ENCODE assay signal across 16 cellular contexts in genomic region chr10:126216221-126216701, GRCh38.
DNase-seq lines count a peak whose midpoint lies in the region; ATAC-seq, FAIRE-seq and TF ChIP-seq lines count a peak whose summit lies in the region.
"Had no signal": no experiment of that assay in that cellular context is flagged by ENCODE, and none has a peak within 500 bp of the region (broad histone marks: within the 10 kb centered on the region; RNA-seq: fewer than 3 reads in every experiment).

No MANE protein-coding gene starts in this region.

- H3K27me3 ChIP-seq in ectodermal cell (ENCODE audit: control insufficient read depth, insufficient read depth, low read length, poor library complexity, severe bottlenecking), result no peaks in the 10 kb centered on the region
- H3K27me3 ChIP-seq: colonic mucosa, gastrocnemius medialis had no signal

- DNase-seq in HFFc6 (peak; percentile 24), mesothelial cell of epicardium (ENCODE audit: low spot score in 2 of 2, unreplicated experiment in 2 of 2) (no peak), coronary artery (ENCODE audit: low spot score) (no peak), RCC 7860 (ENCODE audit: low spot score) (no peak), natural killer cell (no peak)
- DNase-seq: activated CD8-positive, alpha-beta memory T cell treated with anti-CD3 and anti-CD28 coated beads, Interleukin-2, amount 50 U/mL, for 4 hours; colonic mucosa; COR-L47; gastrocnemius medialis; NCI-H2029 treated with DMSO at 0.1 percent for 48 hours; substantia nigra had no signal

- 79 to 81% methylated on average over 9 of the region's 9 CpGs for WGBS in ectodermal cell, 2 experiments

- H3K9me3 ChIP-seq in ectodermal cell (ENCODE audit: control insufficient read depth, low read length), result no peaks in the 10 kb centered on the region
- H3K9me3 ChIP-seq: colonic mucosa, gastrocnemius medialis, SJSA1 had no signal

- ATAC-seq in HG02623 (IDR thresholded peaks at IDR 0.05; ENCODE audit: unreplicated experiment) (no peak), natural killer cell (no peak)
- ATAC-seq: activated naive CD4-positive, alpha-beta T cell treated with anti-CD3 and anti-CD28 coated beads, Interleukin-2, amount 50 U/mL, for 72 hours; gastrocnemius medialis had no signal

- H3K4me1 Mint-ChIP-seq in HFFc6 (ENCODE audit: low read depth), result peaks cover 27% of the 10 kb centered on the region
- peaks cover 26% of the 10 kb centered on the region for H3K4me1 Mint-ChIP-seq in mesothelial cell of epicardium
- H3K4me1 Mint-ChIP-seq in natural killer cell, result no peaks in the 10 kb centered on the region

- no peaks in the 10 kb centered on the region for H3K36me3 ChIP-seq in ectodermal cell (ENCODE audit: control insufficient read depth, insufficient read depth, low read length)
- H3K36me3 ChIP-seq: colonic mucosa, gastrocnemius medialis, SJSA1 had no signal

- H3K27ac ChIP-seq in ectodermal cell (ENCODE audit: insufficient read depth, low read depth, low read length, poor library complexity, severe bottlenecking) (peak overlapping the region; percentile 78), coronary artery (no peak overlapping the region)
- H3K27ac ChIP-seq: colonic mucosa, gastrocnemius medialis, SJSA1 had no signal

- H3K4me3 Mint-ChIP-seq in HFFc6, result peak overlapping the region; percentile 43
- H3K4me3 Mint-ChIP-seq in mesothelial cell of epicardium, result no peak overlapping the region
- no peak overlapping the region for H3K4me3 Mint-ChIP-seq in natural killer cell

- H3K27me3 Mint-ChIP-seq in HFFc6 (ENCODE audit: insufficient read depth) (no peaks in the 10 kb centered on the region; the same call in none of the 2 replicates), mesothelial cell of epicardium (ENCODE audit: low read depth) (peaks cover 19% of the 10 kb centered on the region), natural killer cell (ENCODE audit: low read depth in 2 of 2) (peaks cover 17 to 29% of the 10 kb centered on the region in 2 donors)

- intact Hi-C loops in natural killer cell (cut with micrococcal nuclease), result no loop called here

- H3K4me1 ChIP-seq in ectodermal cell (ENCODE audit: control insufficient read depth, insufficient read depth, low read length), result peaks cover 17% of the 10 kb centered on the region
- H3K4me1 ChIP-seq: colonic mucosa, gastrocnemius medialis, SJSA1 had no signal

- H3K36me3 Mint-ChIP-seq in HFFc6 (ENCODE audit: low read depth), result peaks cover 9% of the 10 kb centered on the region
- H3K36me3 Mint-ChIP-seq in mesothelial cell of epicardium, result no peaks in the 10 kb centered on the region
- H3K36me3 Mint-ChIP-seq in natural killer cell, result no peaks in the 10 kb centered on the region
- H3K36me3 Mint-ChIP-seq: activated naive CD4-positive, alpha-beta T cell treated with anti-CD3 and anti-CD28 coated beads, Interleukin-2, amount 50 U/mL, for 72 hours had no signal

- H3K27ac Mint-ChIP-seq in HFFc6, result peak overlapping the region; percentile 68
- H3K27ac Mint-ChIP-seq in mesothelial cell of epicardium, result peak overlapping the region; percentile 39
- H3K27ac Mint-ChIP-seq in natural killer cell, result no peak overlapping the region
- H3K27ac Mint-ChIP-seq: activated naive CD4-positive, alpha-beta T cell treated with anti-CD3 and anti-CD28 coated beads, Interleukin-2, amount 50 U/mL, for 72 hours had no signal

- no peak for FAIRE-seq in RCC 7860 (lab: Jason Lieb, UNC)
- FAIRE-seq: keratinocyte had no signal

- TF ChIP-seq CTCF in HFFc6 (IDR thresholded peaks at IDR 0.05) (no peak), mesothelial cell of epicardium (IDR thresholded peaks at IDR 0.05; ENCODE audit: unreplicated experiment) (no peak), coronary artery (IDR thresholded peaks at IDR 0.05) (no peak), natural killer cell (IDR thresholded peaks at IDR 0.05) (no peak)

- H3K9me3 Mint-ChIP-seq in HFFc6 (no peaks in the 10 kb centered on the region), mesothelial cell of epicardium (no peaks in the 10 kb centered on the region), natural killer cell (no peaks in the 10 kb centered on the region)
- H3K9me3 Mint-ChIP-seq: activated naive CD4-positive, alpha-beta T cell treated with anti-CD3 and anti-CD28 coated beads, Interleukin-2, amount 50 U/mL, for 72 hours had no signal

- H3K4me3 ChIP-seq in ectodermal cell (ENCODE audit: insufficient read depth, low read depth, low read length) (no peak overlapping the region), coronary artery (no peak overlapping the region)
- H3K4me3 ChIP-seq: colonic mucosa, gastrocnemius medialis, SJSA1 had no signal

Comparison
In these comparisons a context has a peak if more than half of its experiments do, and no peak if none do; other contexts are left out.
1. H3K27ac Mint-ChIP-seq: peak in HFFc6 (single experiment) and mesothelial cell of epicardium (single experiment); none in natural killer cell (0 of 2).